ENCODE assay signal across 8 cellular contexts in the genomic region with DNA sequence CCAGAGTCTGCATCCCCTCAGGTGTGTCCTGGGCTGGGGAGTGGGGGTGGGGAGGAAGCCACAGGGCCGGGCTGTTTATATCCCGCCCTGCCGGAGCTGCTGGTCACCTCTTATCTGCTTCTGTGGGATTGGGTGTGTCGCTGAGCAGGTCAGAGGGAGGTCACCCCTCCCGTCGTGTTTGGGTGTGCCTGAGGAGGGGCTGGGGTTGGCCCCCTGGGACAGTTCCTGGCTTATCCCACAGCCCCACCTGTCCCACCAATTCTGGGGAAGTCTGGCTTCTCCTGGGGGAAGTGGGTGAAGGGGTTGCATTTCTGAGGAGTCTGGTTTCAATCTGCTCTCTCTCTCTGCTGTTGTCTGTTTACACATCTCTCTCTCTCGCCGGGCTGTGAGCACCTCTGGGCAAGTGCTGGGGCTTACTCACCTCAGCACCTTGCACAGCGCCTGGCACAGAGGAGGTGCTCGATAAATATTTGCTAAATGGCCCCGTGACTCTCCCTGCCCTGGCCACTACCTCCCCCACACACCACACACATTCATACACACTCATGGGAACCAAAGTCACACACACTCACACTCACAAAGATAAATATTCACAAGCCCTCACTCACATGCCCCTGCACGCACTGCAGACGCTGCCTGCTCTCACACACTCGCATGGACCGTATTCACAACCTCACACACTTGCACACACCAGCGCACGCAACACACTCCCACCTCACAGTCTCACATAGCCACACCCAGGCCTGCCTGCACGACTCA. TPM values are rescaled to one million over a fixed set of nuclear protein-coding genes. Genes with fewer than 3 reads are reported as not detected.
DNase-seq lines count a peak whose midpoint lies in the region; ATAC-seq and TF ChIP-seq lines count a peak whose summit lies in the region.

No MANE protein-coding gene starts in this region.

- H3K4me3 ChIP-seq in colonic mucosa, result peak overlapping the region; percentile 2

- intact Hi-C loops in colonic mucosa (cut with DNase I), result loop anchor here (2.0 kb wide), 1 partner anchor 68 kb away; no protein-coding TSS in a partner anchor

- peaks cover 5% of the 10 kb centered on the region for H3K4me1 ChIP-seq in colonic mucosa

- no peak for ATAC-seq in GM18861 (IDR thresholded peaks at IDR 0.05; ENCODE audit: unreplicated experiment)

- no peaks in the 10 kb centered on the region for H3K36me3 Mint-ChIP-seq in nephron (ENCODE audit: low read depth)
- no peaks in the 10 kb centered on the region for H3K36me3 Mint-ChIP-seq in activated naive CD4-positive, alpha-beta T cell treated with anti-CD3 and anti-CD28 coated beads, Interleukin-2, amount 10 ng/mL, durations not matched to agents 7 days and 5 days

- CTCF ChIA-PET in activated naive CD4-positive, alpha-beta T cell treated with anti-CD3 and anti-CD28 coated beads, Interleukin-2, amount 10 ng/mL, durations not matched to agents 7 days and 5 days (lab: Charles Lee), result no interaction called here

- no peaks in the 10 kb centered on the region for H3K27me3 ChIP-seq in colonic mucosa

- H3K27ac Mint-ChIP-seq in nephron, result peak overlapping the region; percentile 16 to 89 (median 54)
- no peak overlapping the region for H3K27ac Mint-ChIP-seq in activated naive CD4-positive, alpha-beta T cell treated with anti-CD3 and anti-CD28 coated beads, Interleukin-2, amount 10 ng/mL, durations not matched to agents 7 days and 5 days

- TF ChIP-seq CTCF in colonic mucosa (IDR thresholded peaks at IDR 0.05) (no peak), nephron (IDR thresholded peaks at IDR 0.05; ENCODE audit: unreplicated experiment in 3 of 3) (no peak)

- H3K27ac ChIP-seq in colonic mucosa, result peak overlapping the region; percentile 93

- no peaks in the 10 kb centered on the region for H3K36me3 ChIP-seq in colonic mucosa

- peaks cover 31% of the 10 kb centered on the region for H3K4me1 Mint-ChIP-seq in nephron
- H3K4me1 Mint-ChIP-seq in activated naive CD4-positive, alpha-beta T cell treated with anti-CD3 and anti-CD28 coated beads, Interleukin-2, amount 10 ng/mL, durations not matched to agents 7 days and 5 days, result peaks cover 4% of the 10 kb centered on the region

- H3K27me3 Mint-ChIP-seq in nephron (ENCODE audit: low read depth), result peaks cover 18% of the 10 kb centered on the region
- peaks cover 20% of the 10 kb centered on the region for H3K27me3 Mint-ChIP-seq in activated naive CD4-positive, alpha-beta T cell treated with anti-CD3 and anti-CD28 coated beads, Interleukin-2, amount 10 ng/mL, durations not matched to agents 7 days and 5 days

- peak overlapping the region; percentile 73 to 98 for H3K9ac ChIP-seq in colonic mucosa (ENCODE audit: low read depth in 2 of 2, low read length in 2 of 2)

- no peaks in the 10 kb centered on the region for H3K9me3 Mint-ChIP-seq in nephron
- no peaks in the 10 kb centered on the region for H3K9me3 Mint-ChIP-seq in activated naive CD4-positive, alpha-beta T cell treated with anti-CD3 and anti-CD28 coated beads, Interleukin-2, amount 10 ng/mL, durations not matched to agents 7 days and 5 days

- DNase-seq in DMS53 treated with DMSO at 0.1 percent for 48 hours (lab: John Stamatoyannopoulos, UW; ENCODE audit: unreplicated experiment), result peak; percentile 99
- peak; percentile 87 for DNase-seq in NCI-H2196 treated with DMSO at 0.1 percent for 48 hours (lab: John Stamatoyannopoulos, UW; ENCODE audit: unreplicated experiment)
- peak; percentile 89 for DNase-seq in colonic mucosa
- no peak for DNase-seq in OCI-M2 (lab: John Stamatoyannopoulos, UW; ENCODE audit: unreplicated experiment)
- DNase-seq in G401 (ENCODE audit: low spot score), result no peak
- no peak for DNase-seq in activated naive CD4-positive, alpha-beta T cell treated with anti-CD3 and anti-CD28 coated beads, Interleukin-2, amount 10 ng/mL, durations not matched to agents 7 days and 5 days

- H3K4me3 Mint-ChIP-seq in nephron, result peak overlapping the region in 2 of 3 experiments; percentile 18 to 30
- H3K4me3 Mint-ChIP-seq in activated naive CD4-positive, alpha-beta T cell treated with anti-CD3 and anti-CD28 coated beads, Interleukin-2, amount 10 ng/mL, durations not matched to agents 7 days and 5 days, result no peak overlapping the region

- in situ Hi-C loops in G401 (cut with HindIII; ENCODE audit: low sequenced_read_pairs), result loop anchor here (25.0 kb wide), 1 partner anchor 119 kb away; the partner anchor contains the start of gene ARL8A

- H3K9me3 ChIP-seq in colonic mucosa, result no peaks in the 10 kb centered on the region

RNA-seq across cellular contexts. Expression of gene ELF3, which starts 8.3 kb away (rescaled TPM):
- 1,000 to 10,000 TPM in 1 of 2 donors, 100 to 1,000 TPM in 1; 749 to 1,162 TPM for total RNA-seq in colonic mucosa
- total RNA-seq in G401 (2014; rRNA removed; shearing (Covaris generic)), result 3.4 and 3.8 TPM in 2 replicates

RNA-seq across cellular contexts. Expression of gene RNPEP, which starts 36.2 kb away (rescaled TPM):
- total RNA-seq in colonic mucosa, result 100 to 1,000 TPM; 142 to 147 TPM
- total RNA-seq in G401 (2014; rRNA removed; shearing (Covaris generic)), result 60.2 and 79.5 TPM in 2 replicates

Comparison
In these comparisons a context has a peak if more than half of its experiments do, and no peak if none do; other contexts are left out.
1. DNase-seq: peak in DMS53 treated with DMSO at 0.1 percent for 48 hours (single experiment), NCI-H2196 treated with DMSO at 0.1 percent for 48 hours (single experiment) and colonic mucosa (single experiment); none in OCI-M2 (single experiment), G401 (single experiment) and activated naive CD4-positive, alpha-beta T cell treated with anti-CD3 and anti-CD28 coated beads, Interleukin-2, amount 10 ng/mL, durations not matched to agents 7 days and 5 days (single experiment).
2. RNA of gene ELF3, which starts 8.3 kb away (total RNA-seq): 749 to 1,162 TPM in colonic mucosa; 3.4 to 3.8 TPM in G401; every median in the first group is over 100 times any median in the second.